Comparison of ENCODE assay signal across 8 cellular contexts in the genomic region with DNA sequence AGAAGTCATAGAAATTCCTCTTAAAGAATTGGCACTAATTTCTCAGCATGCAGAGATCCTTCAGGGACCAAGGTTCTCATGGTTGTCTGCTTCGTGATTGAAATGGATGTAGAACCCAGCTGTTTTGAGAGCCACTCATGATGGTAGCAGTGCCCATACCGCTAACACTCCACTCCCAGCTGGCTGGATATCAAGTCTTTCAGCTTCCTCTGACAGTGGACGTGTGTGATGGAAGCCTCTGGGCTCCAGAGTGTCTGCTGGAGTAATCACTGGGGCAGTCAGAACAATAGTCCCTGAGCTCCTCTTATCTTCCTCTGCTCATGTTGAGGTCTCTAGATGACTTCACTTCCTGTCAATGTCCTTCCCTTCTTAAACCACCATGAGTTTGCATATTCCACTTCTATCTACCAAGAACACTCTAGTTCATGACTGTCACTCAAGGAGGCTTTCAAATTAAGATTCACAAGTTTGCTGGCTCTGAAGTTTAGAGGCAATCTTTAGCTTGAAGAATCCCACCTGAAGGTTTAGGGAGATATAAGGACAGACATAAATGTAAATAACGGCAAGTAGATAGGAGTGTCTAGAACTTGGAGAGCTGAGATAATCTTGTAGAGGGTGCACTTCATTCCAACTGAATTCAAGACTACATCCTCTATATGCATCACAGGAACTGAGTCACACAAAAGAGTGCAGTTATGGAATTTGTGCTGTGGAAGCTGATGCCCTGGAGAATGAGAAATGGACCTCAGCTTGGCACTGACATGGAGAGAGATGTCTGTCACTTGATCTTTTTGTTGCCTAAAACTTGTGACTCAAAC.
DNase-seq lines count a peak whose midpoint lies in the region; ATAC-seq, FAIRE-seq and TF ChIP-seq lines count a peak whose summit lies in the region.

No MANE protein-coding gene starts in this region.

- no peaks in the 10 kb centered on the region for H3K9me3 ChIP-seq in pancreas

- WGBS in pancreas, 2 donors, result 67 to 70% methylated on average over 4 of the region's 4 CpGs

- H3K36me3 Mint-ChIP-seq in natural killer cell, result no peaks in the 10 kb centered on the region

- TF ChIP-seq CTCF in natural killer cell (IDR thresholded peaks at IDR 0.05) (no peak), pancreas (IDR thresholded peaks at IDR 0.05) (no peak)

- ATAC-seq in GM19455 (IDR thresholded peaks at IDR 0.05; ENCODE audit: unreplicated experiment), result peak; percentile 87
- peak; percentile 96 for ATAC-seq in HG03460 (IDR thresholded peaks at IDR 0.05; ENCODE audit: unreplicated experiment)
- ATAC-seq in natural killer cell, result peak; percentile 80 to 86 (median 82)
- ATAC-seq in pancreas, result no peak

- no peaks in the 10 kb centered on the region for H3K36me3 ChIP-seq in pancreas

- no peak for FAIRE-seq in pancreas (lab: Jason Lieb, UNC)

- H3K9me3 Mint-ChIP-seq in natural killer cell, result peaks cover 0 to 3% of the 10 kb centered on the region in 2 donors

- H3K4me1 ChIP-seq in pancreas, result no peaks in the 10 kb centered on the region

- no peak overlapping the region for H3K27ac ChIP-seq in pancreas

- no peaks in the 10 kb centered on the region for H3K27me3 ChIP-seq in pancreas

- peak overlapping the region; percentile 9 to 46 for H3K27ac Mint-ChIP-seq in natural killer cell

- H3K27me3 Mint-ChIP-seq in natural killer cell (ENCODE audit: low read depth in 2 of 2), result peaks cover 0 to 3% of the 10 kb centered on the region in 2 donors

- peaks cover 37 to 44% of the 10 kb centered on the region in 2 donors for H3K4me1 Mint-ChIP-seq in natural killer cell

- DNase-seq in GDM1 (lab: John Stamatoyannopoulos, UW), result peak; percentile 92
- DNase-seq in activated CD4-positive, alpha-beta T cell treated with anti-CD3 and anti-CD28 coated beads, Interleukin-2, amount 50 U/mL, for 48 hours, result peak; percentile 28 to 41
- no peak for DNase-seq in natural killer cell
- DNase-seq in mucosa of gallbladder (ENCODE audit: low spot score), result no peak
- DNase-seq in pancreas, result no peak
- no peak for DNase-seq in dedifferentiated amniotic fluid mesenchymal stem cell (ENCODE audit: extremely low spot score)

- peak overlapping the region; percentile 41 for H3K4me3 Mint-ChIP-seq in natural killer cell

- H3K4me3 ChIP-seq in pancreas, result no peak overlapping the region

- intact Hi-C loops in natural killer cell (cut with micrococcal nuclease), result no loop called here
- intact Hi-C loops in pancreas (cut with DNase I), result no loop called here

Comparison
In these comparisons a context has a peak if more than half of its experiments do, and no peak if none do; other contexts are left out.
1. DNase-seq: peak in GDM1 (single experiment) and activated CD4-positive, alpha-beta T cell treated with anti-CD3 and anti-CD28 coated beads, Interleukin-2, amount 50 U/mL, for 48 hours (2 of 2); none in natural killer cell (single experiment), mucosa of gallbladder (single experiment), pancreas (0 of 6) and dedifferentiated amniotic fluid mesenchymal stem cell (single experiment).
2. ATAC-seq: peak in GM19455 (single experiment), HG03460 (single experiment) and natural killer cell (3 of 3); none in pancreas (0 of 4).